In genomic region chr10:68385740-68386139, GRCh38 we compare ENCODE assay signal across 23 cellular contexts.
"Had no signal": no experiment of that assay in that cellular context is flagged by ENCODE, and none has a peak within 500 bp of the region (broad histone marks: within the 10 kb centered on the region; RNA-seq: fewer than 3 reads in every experiment).

No MANE protein-coding gene starts in this region.

- H3K9ac ChIP-seq: parathyroid adenoma had no signal

- H3K9me3 Mint-ChIP-seq: memory B cell, natural killer cell had no signal

- H3K27ac ChIP-seq: coronary artery, gastrocnemius medialis, parathyroid adenoma, stomach, thyroid gland, vagina had no signal

- FAIRE-seq: kidney had no signal

- H3K4me2 ChIP-seq: smooth muscle cell had no signal

- H3K27me3 ChIP-seq: gastrocnemius medialis, stomach, thyroid gland, vagina had no signal

- H3K4me1 ChIP-seq: gastrocnemius medialis, parathyroid adenoma, stomach, thyroid gland, vagina had no signal

- H3K4me3 ChIP-seq: coronary artery, gastrocnemius medialis, lung, smooth muscle cell, stomach, thyroid gland, vagina had no signal

- H3K9me3 ChIP-seq: gastrocnemius medialis, stomach, thyroid gland, vagina had no signal

- H3K27ac Mint-ChIP-seq: memory B cell, natural killer cell, progenitor cell of endocrine pancreas had no signal

- H3K79me2 ChIP-seq: parathyroid adenoma had no signal

- H3K4me3 Mint-ChIP-seq: memory B cell, natural killer cell had no signal

- H2AFZ ChIP-seq: parathyroid adenoma had no signal

- DNase-seq: gastrocnemius medialis; head of caudate nucleus; kidney; natural killer cell; occipital lobe; stimulated activated CD4-positive, alpha-beta T cell treated with anti-CD3 and anti-CD28 coated beads, Interleukin-12 subunit alpha, Interleukin-12 subunit beta, amount 100 ng/mL, for 4 hours; stimulated activated CD4-positive, alpha-beta T cell treated with anti-CD3 and anti-CD28 coated beads, Interleukin-1b, Interleukin-23, amount 100 ng/mL, for 48 hours; stimulated activated CD4-positive, alpha-beta T cell treated with anti-CD3 and anti-CD28 coated beads, Interleukin-4, amount 100 ng/mL, for 1 hour; stimulated activated CD8-positive, alpha-beta memory T cell treated with anti-CD3 and anti-CD28 coated beads, Interleukin-4, amount 100 ng/mL, for 48 hours; stimulated activated naive CD4-positive, alpha-beta T cell; stomach; thyroid gland; trophoblast cell had no signal

- ATAC-seq: esophagus mucosa, gastrocnemius medialis, left lobe of liver, natural killer cell, sciatic nerve had no signal

- H3K27me3 Mint-ChIP-seq: memory B cell, progenitor cell of endocrine pancreas had no signal

- H3K4me1 Mint-ChIP-seq: memory B cell, natural killer cell had no signal
